1 cellular context compared by ENCODE assay signal in genomic region chr4:123744664-123745290, GRCh38.
TF ChIP-seq lines count a peak whose summit lies in the region.

No MANE protein-coding gene starts in this region.

TF ChIP-seq in GM23338, 12 proteins besides CTCF, POLR2A, EP300 and RAD21 (continued from another document):
- TF ChIP-seq REST (IDR thresholded peaks at IDR 0.05; ENCODE audit: unreplicated experiment), result no peak
- no peak for TF ChIP-seq POLR2AphosphoS5 (IDR thresholded peaks at IDR 0.05; ENCODE audit: low read depth)
